ENCODE assay signal across 2 cellular contexts in genomic region chr21:36554411-36555157, GRCh38.
TF ChIP-seq lines count a peak whose summit lies in the region.

No MANE protein-coding gene starts in this region.

TF ChIP-seq in HEK293, 187 proteins besides CTCF, POLR2A, EP300 and RAD21 (continued from another document):
- TF ChIP-seq ZBTB11 (tag by site-specific recombination; conservative IDR thresholded peaks at IDR 0.05; ENCODE audit: low read depth) = no peak
- no peak for TF ChIP-seq ZNF639 (tag by site-specific recombination; IDR thresholded peaks at IDR 0.05)
- no peak for TF ChIP-seq ZNF311 (tag by site-specific recombination; IDR thresholded peaks at IDR 0.05; ENCODE audit: borderline replicate concordance)

TF ChIP-seq in K562, 482 proteins besides CTCF, POLR2A, EP300 and RAD21 (continued from another document):
- TF ChIP-seq ZHX1 (conservative IDR thresholded peaks at IDR 0.05; ENCODE audit: low read length) (no peak), KHSRP (IDR thresholded peaks at IDR 0.05) (no peak), CCAR2 (IDR thresholded peaks at IDR 0.05; ENCODE audit: low read depth, low read length) (no peak), ARNT (IDR thresholded peaks at IDR 0.05) (no peak), MEF2D (tag; conservative IDR thresholded peaks at IDR 0.05; ENCODE audit: low read depth) (no peak)
